In genomic region chr7:78746261-78746660, GRCh38 we compare ENCODE assay signal across 22 cellular contexts.
DNase-seq lines count a peak whose midpoint lies in the region; ATAC-seq and TF ChIP-seq lines count a peak whose summit lies in the region.
"Had no signal": no experiment of that assay in that cellular context is flagged by ENCODE, and none has a peak within 500 bp of the region (broad histone marks: within the 10 kb centered on the region; RNA-seq: fewer than 3 reads in every experiment).

No MANE protein-coding gene starts in this region.

- H3K4me1 ChIP-seq in endodermal cell (ENCODE audit: control insufficient read depth, insufficient read depth, low read length) (no peaks in the 10 kb centered on the region), psoas muscle (peaks cover 28% of the 10 kb centered on the region), Karpas-422 (ENCODE audit: low read length) (no peaks in the 10 kb centered on the region)
- H3K4me1 ChIP-seq: BE2C had no signal

- peaks cover 21% of the 10 kb centered on the region for H3K4me1 Mint-ChIP-seq in endodermal cell
- H3K4me1 Mint-ChIP-seq: CD4-positive, CD25-positive, alpha-beta regulatory T cell; CD8-positive, alpha-beta memory T cell had no signal

- no peak for DNase-seq in NB4 (ENCODE audit: low read depth)
- no peak for DNase-seq in endodermal cell
- DNase-seq in psoas muscle, result no peak
- no peak for DNase-seq in substantia nigra (lab: John Stamatoyannopoulos, UW)
- DNase-seq in DMS153 (lab: John Stamatoyannopoulos, UW), result no peak
- no peak for DNase-seq in Karpas-422
- DNase-seq: ACHN; BE2C; C1 segment of cervical spinal cord; CD4-positive, CD25-positive, alpha-beta regulatory T cell; CD8-positive, alpha-beta memory T cell; COR-L47; DMS53; DND-41; EL; GM23248; HCEC 1CT; IMR-90 had no signal

- H3K27me3 ChIP-seq in endodermal cell (ENCODE audit: control insufficient read depth, insufficient read depth, low read length, poor library complexity, severe bottlenecking), result no peaks in the 10 kb centered on the region
- H3K27me3 ChIP-seq in psoas muscle (ENCODE audit: insufficient read depth in 3 of 3, low read length in 2 of 3), result no peaks in the 10 kb centered on the region
- H3K27me3 ChIP-seq in Karpas-422 (ENCODE audit: low read length), result no peaks in the 10 kb centered on the region
- H3K27me3 ChIP-seq: BE2C had no signal

- H3K27me3 Mint-ChIP-seq in endodermal cell (ENCODE audit: insufficient read depth), result no peaks in the 10 kb centered on the region
- H3K27me3 Mint-ChIP-seq: CD4-positive, CD25-positive, alpha-beta regulatory T cell; CD8-positive, alpha-beta memory T cell had no signal

- ATAC-seq in psoas muscle (peak in 3 of 4 donors; percentile 27 to 88 (median 83)), HG03139 (IDR thresholded peaks at IDR 0.05; ENCODE audit: unreplicated experiment) (no peak)
- ATAC-seq: GM12878, K562 had no signal

- H3K4me3 ChIP-seq in NB4 (ENCODE audit: low read depth, low read length), result no peak overlapping the region
- no peak overlapping the region for H3K4me3 ChIP-seq in endodermal cell (ENCODE audit: low read length)
- H3K4me3 ChIP-seq in psoas muscle, result no peak overlapping the region
- H3K4me3 ChIP-seq in Karpas-422 (ENCODE audit: low read length), result no peak overlapping the region
- H3K4me3 ChIP-seq: GM12878, GM23248, K562 had no signal

- H3K36me3 ChIP-seq in endodermal cell (ENCODE audit: control insufficient read depth, insufficient read depth, low read length) (no peaks in the 10 kb centered on the region), psoas muscle (ENCODE audit: insufficient read depth in 1 of 2, low read depth in 1 of 2) (no peaks in the 10 kb centered on the region), Karpas-422 (ENCODE audit: insufficient read depth, low read length) (no peaks in the 10 kb centered on the region)
- H3K36me3 ChIP-seq: BE2C had no signal

- TF ChIP-seq POLR2A in NB4 (IDR thresholded peaks at IDR 0.05; ENCODE audit: extremely low read depth, insufficient read length), result no peak

- H3K9me3 Mint-ChIP-seq in endodermal cell, result no peaks in the 10 kb centered on the region

- H4K20me1 ChIP-seq in Karpas-422 (ENCODE audit: insufficient read depth, low read depth, low read length), result no peaks in the 10 kb centered on the region

- no peak overlapping the region for H3K27ac Mint-ChIP-seq in endodermal cell
- H3K27ac Mint-ChIP-seq: CD4-positive, CD25-positive, alpha-beta regulatory T cell; CD8-positive, alpha-beta memory T cell had no signal

- H3K27ac ChIP-seq in VCaP (no peak overlapping the region), endodermal cell (ENCODE audit: low read depth, low read length) (no peak overlapping the region), psoas muscle (peak overlapping the region; percentile 26), substantia nigra (ENCODE audit: low read depth, low read length, poor library complexity, severe bottlenecking) (no peak overlapping the region), Karpas-422 (ENCODE audit: low read length) (no peak overlapping the region)
- H3K27ac ChIP-seq: GM23248 had no signal

- 70 to 83% methylated on average over 2 of the region's 2 CpGs for WGBS in endodermal cell (ENCODE audit: insufficient coverage in 1 of 2, insufficient read length in 1 of 2), 2 experiments
- whole genome bisulfite sequencing in psoas muscle, 3 donors, result 20 to 35% (median 23%) methylated on average over 2 of the region's 2 CpGs

- intact Hi-C loops in psoas muscle (cut with DNase I), result no loop called here

- no peak overlapping the region for H2AFZ ChIP-seq in Karpas-422 (ENCODE audit: low read length)
- H2AFZ ChIP-seq: GM23248 had no signal

- 0 out of 2 replicates have a peak, but pooled peaks cover 3% of the 10 kb centered on the region for H3K9me2 ChIP-seq in Karpas-422 (replicated peaks; ENCODE audit: insufficient read depth, low read length)

- no peaks in the 10 kb centered on the region for H3K36me3 Mint-ChIP-seq in endodermal cell (ENCODE audit: low read depth)
- H3K36me3 Mint-ChIP-seq: CD4-positive, CD25-positive, alpha-beta regulatory T cell; CD8-positive, alpha-beta memory T cell had no signal

- H3K79me2 ChIP-seq in Karpas-422 (ENCODE audit: low read length), result no peaks in the 10 kb centered on the region

- TF ChIP-seq CTCF in NB4 (IDR thresholded peaks at IDR 0.05; ENCODE audit: low read depth, low read length) (peak; percentile 0), VCaP (conservative IDR thresholded peaks at IDR 0.05) (0 out of 2 replicates have a peak, but pooled peaks have one; percentile 7), endodermal cell (conservative IDR thresholded peaks at IDR 0.05) (peak; percentile 21), psoas muscle (IDR thresholded peaks at IDR 0.05) (no peak)

- H3K9me3 ChIP-seq in endodermal cell (ENCODE audit: control insufficient read depth, low read length) (no peaks in the 10 kb centered on the region), psoas muscle (no peaks in the 10 kb centered on the region), Karpas-422 (ENCODE audit: low read length) (no peaks in the 10 kb centered on the region)
- H3K9me3 ChIP-seq: BE2C had no signal

- H3K9ac ChIP-seq in endodermal cell (ENCODE audit: extremely low read depth, low read length, poor library complexity, severe bottlenecking), result no peak overlapping the region
- no peak overlapping the region for H3K9ac ChIP-seq in Karpas-422 (ENCODE audit: low read length)
- H3K9ac ChIP-seq: GM23248 had no signal

- no peak overlapping the region for H3K4me2 ChIP-seq in Karpas-422 (ENCODE audit: low read depth, low read length, poor library complexity, severe bottlenecking)

- no peak overlapping the region for H3K4me3 Mint-ChIP-seq in endodermal cell
- H3K4me3 Mint-ChIP-seq: CD4-positive, CD25-positive, alpha-beta regulatory T cell; CD8-positive, alpha-beta memory T cell had no signal
